25 cellular contexts compared by ENCODE assay signal in the genomic region with DNA sequence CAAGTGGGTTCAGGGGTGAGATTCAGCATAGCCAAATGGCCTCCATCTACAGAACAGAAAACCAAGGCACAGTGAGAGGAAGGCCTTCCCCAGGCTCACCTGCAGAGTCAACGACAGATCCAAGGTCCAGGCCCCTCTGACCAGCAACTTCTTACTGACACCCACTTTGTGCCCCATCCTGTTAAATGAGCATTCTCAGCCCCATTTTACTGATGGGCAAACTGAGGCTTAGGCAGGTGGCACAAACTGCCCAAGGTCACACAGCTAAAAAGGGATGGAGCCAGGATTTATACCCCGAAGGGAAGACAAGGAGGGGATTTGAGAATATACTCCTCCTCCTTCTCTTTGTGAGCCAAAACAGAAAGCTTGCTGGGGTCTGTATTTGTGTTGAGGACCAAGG. TPM values are rescaled to one million over a fixed set of nuclear protein-coding genes. Genes with fewer than 3 reads are reported as not detected.
"Had no signal": no experiment of that assay in that cellular context is flagged by ENCODE, and none has a peak within 500 bp of the region (broad histone marks: within the 10 kb centered on the region; RNA-seq: fewer than 3 reads in every experiment).

No MANE protein-coding gene starts in this region.

- ATAC-seq: activated CD4-positive, CD25-positive, alpha-beta regulatory T cell treated with anti-CD3 and anti-CD28 coated beads, Interleukin-2, amount 50 U/mL, for 24 hours; activated CD8-positive, alpha-beta T cell treated with anti-CD3 and anti-CD28 coated beads, Interleukin-2, amount 10 ng/mL, durations not matched to agents 7 days and 5 days; activated naive CD8-positive, alpha-beta T cell treated with anti-CD3 and anti-CD28 coated beads, Interleukin-2, amount 50 U/mL, for 24 hours; body of pancreas; left lung had no signal

- H3K4me1 ChIP-seq: body of pancreas, left lung, prostate gland, suprapubic skin, tibial nerve had no signal

- H3K4me3 ChIP-seq: body of pancreas, cardiac muscle cell, left lung, lung, ovary, prostate gland, right atrium auricular region, stomach, suprapubic skin, tibial nerve had no signal

- H3K4me1 Mint-ChIP-seq: nephron had no signal

- H3K9me3 Mint-ChIP-seq: activated naive CD8-positive, alpha-beta T cell treated with anti-CD3 and anti-CD28 coated beads, Interleukin-2, amount 50 U/mL, for 24 hours; activated T-helper 2 cell treated with anti-CD3 and anti-CD28 coated beads, Interferon-gamma antibody, Interleukin-2, Interleukin-4, amounts not matched to agents 10 μg/mL and 5 μg/mL and 100 μg/mL, durations not matched to agents 14 hours and 24 hours and 36 hours; dendritic cell treated with granulocyte-macrophage colony-stimulating factor and Interleukin-4, amounts not matched to agents 40 ng/mL and 50 ng/mL, for 4 days; nephron had no signal

- H3K36me3 ChIP-seq: cardiac muscle cell, left lung, neutrophil, ovary, prostate gland, right atrium auricular region, stomach, suprapubic skin, tibial nerve had no signal

- DNase-seq: activated CD4-positive, alpha-beta T cell treated with anti-CD3 and anti-CD28 coated beads, Interleukin-2, amount 50 U/mL, for 1 hour; activated CD8-positive, alpha-beta T cell treated with anti-CD3 and anti-CD28 coated beads, Interleukin-2, amount 10 ng/mL, durations not matched to agents 7 days and 5 days; activated naive CD4-positive, alpha-beta T cell; activated naive CD8-positive, alpha-beta T cell treated with anti-CD3 and anti-CD28 coated beads, Interleukin-2, amount 50 U/mL, for 24 hours; body of pancreas; effector CD4-positive, alpha-beta T cell; erythroblast; foreskin fibroblast; kidney; left lung; ovary; stimulated activated CD4-positive, alpha-beta T cell treated with anti-CD3 and anti-CD28 coated beads, Interleukin-1b, Interleukin-23, amount 100 ng/mL, for 48 hours; stomach had no signal

- H3K4me3 Mint-ChIP-seq: activated CD8-positive, alpha-beta T cell treated with anti-CD3 and anti-CD28 coated beads, Interleukin-2, amount 10 ng/mL, durations not matched to agents 7 days and 5 days; activated naive CD8-positive, alpha-beta T cell treated with anti-CD3 and anti-CD28 coated beads, Interleukin-2, amount 50 U/mL, for 24 hours; dendritic cell treated with granulocyte-macrophage colony-stimulating factor and Interleukin-4, amounts not matched to agents 40 ng/mL and 50 ng/mL, for 4 days; nephron had no signal

- H3K27me3 Mint-ChIP-seq: activated naive CD8-positive, alpha-beta T cell treated with anti-CD3 and anti-CD28 coated beads, Interleukin-2, amount 50 U/mL, for 24 hours had no signal

- H3K9me3 ChIP-seq: body of pancreas, left lung, neutrophil, ovary, prostate gland, right atrium auricular region, stomach, suprapubic skin, tibial nerve had no signal

- H3K27me3 ChIP-seq: body of pancreas, cardiac muscle cell, left lung, ovary, right atrium auricular region, stomach, tibial nerve had no signal

- H3K27ac Mint-ChIP-seq: activated CD8-positive, alpha-beta T cell treated with anti-CD3 and anti-CD28 coated beads, Interleukin-2, amount 10 ng/mL, durations not matched to agents 7 days and 5 days; activated naive CD8-positive, alpha-beta T cell treated with anti-CD3 and anti-CD28 coated beads, Interleukin-2, amount 50 U/mL, for 24 hours; activated T-helper 2 cell treated with anti-CD3 and anti-CD28 coated beads, Interferon-gamma antibody, Interleukin-2, Interleukin-4, amounts not matched to agents 10 μg/mL and 5 μg/mL and 100 μg/mL, durations not matched to agents 14 hours and 24 hours and 36 hours; dendritic cell treated with granulocyte-macrophage colony-stimulating factor and Interleukin-4, amounts not matched to agents 40 ng/mL and 50 ng/mL, for 4 days; nephron had no signal

RNA-seq across cellular contexts. Expression of a gene that starts 9.3 kb away (rescaled TPM):
- polyA plus RNA-seq: fibroblast of lung had no signal
